11 cellular contexts compared by ENCODE assay signal in the genomic region with DNA sequence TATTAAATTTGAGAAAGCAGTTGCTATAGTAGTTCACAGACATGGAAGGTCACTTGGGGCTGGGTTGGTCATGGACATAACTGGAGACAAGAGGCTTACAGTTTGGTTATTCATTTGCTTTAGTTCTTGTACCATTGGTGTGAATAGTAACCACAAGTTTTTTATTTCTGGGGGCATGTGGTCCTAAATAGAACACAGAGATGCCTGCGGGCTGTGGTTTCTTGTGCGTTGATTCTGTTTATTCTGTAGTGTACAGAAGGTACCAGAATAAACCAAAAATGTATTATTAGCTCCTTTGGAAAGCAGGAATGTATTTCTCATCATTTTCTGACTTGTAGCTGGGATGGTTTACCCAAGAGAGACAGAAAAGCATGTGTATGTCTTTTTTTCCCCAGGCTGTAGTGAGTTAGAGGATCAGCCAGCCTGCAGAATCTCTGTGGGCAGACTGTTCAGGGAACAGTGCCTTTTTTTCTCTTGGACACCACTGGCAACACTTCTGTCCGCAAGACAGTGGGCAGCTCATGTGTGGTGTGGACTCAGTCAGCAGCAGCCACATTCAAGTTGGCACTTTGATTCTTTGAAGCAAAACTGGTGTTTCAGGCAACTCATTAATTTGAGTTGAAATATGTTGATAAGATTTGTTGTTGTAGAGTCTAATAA.
DNase-seq lines count a peak whose midpoint lies in the region; ATAC-seq lines count a peak whose summit lies in the region.
"Had no signal": no experiment of that assay in that cellular context is flagged by ENCODE, and none has a peak within 500 bp of the region (broad histone marks: within the 10 kb centered on the region; RNA-seq: fewer than 3 reads in every experiment).

No MANE protein-coding gene starts in this region.

- in situ Hi-C loops in ACHN (cut with HindIII; ENCODE audit: low pct_ligation_motif_present, low pct_unique_long_range_greater_than_20kb, low sequenced_read_pairs): no loop called here

- intact Hi-C loops in posterior vena cava (cut with DNase I): no loop called here

- DNase-seq in ACHN: peak; percentile 53
- DNase-seq in amniotic epithelial cell (ENCODE audit: low read depth): peak; percentile 67
- no peak for DNase-seq in T1000 (lab: John Stamatoyannopoulos, UW)
- no peak for DNase-seq in CD1c-positive myeloid dendritic cell (ENCODE audit: extremely low spot score)
- no peak for DNase-seq in posterior vena cava (ENCODE audit: low spot score)
- DNase-seq in NCI-H446 (lab: John Stamatoyannopoulos, UW): no peak
- DNase-seq: activated naive CD8-positive, alpha-beta T cell treated with anti-CD3 and anti-CD28 coated beads, Interleukin-2, amount 50 U/mL, for 24 hours; NCI-H526 treated with DMSO at 0.1 percent for 48 hours; SIG-M5 had no signal

- ATAC-seq in GM19397 (IDR thresholded peaks at IDR 0.05; ENCODE audit: unreplicated experiment) (peak; percentile 53), HG03060 (IDR thresholded peaks at IDR 0.05; ENCODE audit: low read depth, unreplicated experiment) (peak; percentile 58)
- ATAC-seq: activated naive CD8-positive, alpha-beta T cell treated with anti-CD3 and anti-CD28 coated beads, Interleukin-2, amount 50 U/mL, for 24 hours had no signal

Comparison
In these comparisons a context has a peak if more than half of its experiments do, and no peak if none do; other contexts are left out.
1. DNase-seq: peak in ACHN (single experiment) and amniotic epithelial cell (single experiment); none in T1000 (single experiment), CD1c-positive myeloid dendritic cell (single experiment), posterior vena cava (single experiment) and NCI-H446 (0 of 2).